In genomic region chr3:27568393-27568792, GRCh38 we compare ENCODE assay signal across 9 cellular contexts.
DNase-seq lines count a peak whose midpoint lies in the region; ATAC-seq and TF ChIP-seq lines count a peak whose summit lies in the region.
"Had no signal": no experiment of that assay in that cellular context is flagged by ENCODE, and none has a peak within 500 bp of the region (broad histone marks: within the 10 kb centered on the region; RNA-seq: fewer than 3 reads in every experiment).

No MANE protein-coding gene starts in this region.

- TF ChIP-seq EP300 in esophagus muscularis mucosa (IDR thresholded peaks at IDR 0.05) (no peak), ovary (IDR thresholded peaks at IDR 0.05) (no peak)

- ATAC-seq in GM19397 (IDR thresholded peaks at IDR 0.05; ENCODE audit: unreplicated experiment), result no peak
- ATAC-seq in GM21528 (IDR thresholded peaks at IDR 0.05; ENCODE audit: low FRiP score, unreplicated experiment), result no peak

- H3K36me3 ChIP-seq in PC-9 (ENCODE audit: low read depth) (no peaks in the 10 kb centered on the region), esophagus muscularis mucosa (no peaks in the 10 kb centered on the region), ovary (no peaks in the 10 kb centered on the region), OCI-LY7 (ENCODE audit: insufficient read depth, low read length) (no peaks in the 10 kb centered on the region)
- H3K36me3 ChIP-seq: neutrophil had no signal

- DNase-seq in DMS79 treated with DMSO at 0.1 percent for 48 hours (lab: John Stamatoyannopoulos, UW) (peak; percentile 20), PC-9 (peak in 1 of 2 experiments; percentile 61), esophagus muscularis mucosa (ENCODE audit: extremely low spot score) (no peak), ovary (peak; percentile 10 to 46 (median 36)), OCI-LY7 (ENCODE audit: low spot score) (no peak)
- no peak for DNase-seq in stimulated activated naive CD4-positive, alpha-beta T cell (lab: John Stamatoyannopoulos, UW)

- TF ChIP-seq POLR2A in esophagus muscularis mucosa (IDR thresholded peaks at IDR 0.05; ENCODE audit: low read depth) (no peak), ovary (IDR thresholded peaks at IDR 0.05) (no peak)

- H3K9me2 ChIP-seq in PC-9 (ENCODE audit: insufficient read depth) (no peaks in the 10 kb centered on the region), OCI-LY7 (ENCODE audit: insufficient read depth, low read length) (no peaks in the 10 kb centered on the region)

- BruUV-seq in PC-9 (replicated peaks; lab: Mats Ljungman, UMichigan) (no TSS peak), OCI-LY7 (replicated peaks; lab: Mats Ljungman, UMichigan) (no TSS peak)

- no peaks in the 10 kb centered on the region for H3F3A ChIP-seq in PC-9 (ENCODE audit: insufficient read depth, low read depth)

- H3K4me2 ChIP-seq in PC-9, result no peak overlapping the region
- H3K4me2 ChIP-seq in OCI-LY7 (ENCODE audit: low read length), result no peak overlapping the region

- POLR2A ChIA-PET in PC-9 (lab: Charles Lee; ENCODE audit: unreplicated experiment), result no interaction called here
- POLR2A ChIA-PET in OCI-LY7 (lab: Charles Lee), result no interaction called here

- no peak for TF ChIP-seq CTCF in PC-9 (conservative IDR thresholded peaks at IDR 0.05)
- no peak for TF ChIP-seq CTCF in esophagus muscularis mucosa (IDR thresholded peaks at IDR 0.05)
- TF ChIP-seq CTCF in ovary (IDR thresholded peaks at IDR 0.05), result no peak
- TF ChIP-seq CTCF in OCI-LY7 (conservative IDR thresholded peaks at IDR 0.05; ENCODE audit: low read length), result no peak

- CTCF ChIA-PET in PC-9 (lab: Charles Lee), result no interaction called here
- CTCF ChIA-PET in OCI-LY7 (lab: Charles Lee; ENCODE audit: unreplicated experiment), result no interaction called here

- peak overlapping the region; percentile 50; the same call in 1 of the 2 replicates for H2AFZ ChIP-seq in PC-9
- no peak overlapping the region for H2AFZ ChIP-seq in OCI-LY7 (ENCODE audit: low read length)

- H3K79me2 ChIP-seq in PC-9 (ENCODE audit: low read depth) (no peaks in the 10 kb centered on the region), OCI-LY7 (ENCODE audit: insufficient read depth, low read depth, low read length) (no peaks in the 10 kb centered on the region)

- no peak overlapping the region for H3K4me3 ChIP-seq in PC-9
- no peak overlapping the region for H3K4me3 ChIP-seq in esophagus muscularis mucosa
- no peak overlapping the region for H3K4me3 ChIP-seq in ovary
- no peak overlapping the region for H3K4me3 ChIP-seq in OCI-LY7 (ENCODE audit: low read depth, low read length, poor library complexity, severe bottlenecking)

- H3K9me3 ChIP-seq in PC-9 (ENCODE audit: insufficient read depth, low read depth) (no peaks in the 10 kb centered on the region), esophagus muscularis mucosa (no peaks in the 10 kb centered on the region), ovary (no peaks in the 10 kb centered on the region), OCI-LY7 (ENCODE audit: low read length) (no peaks in the 10 kb centered on the region)
- H3K9me3 ChIP-seq: neutrophil had no signal

- H3K4me1 ChIP-seq in PC-9 (replicated peaks; ENCODE audit: insufficient read depth) (peaks cover 7% of the 10 kb centered on the region; the same call in 1 of the 2 replicates), esophagus muscularis mucosa (peaks cover 5 to 27% (median 20%) of the 10 kb centered on the region in 4 donors), ovary (ENCODE audit: insufficient read depth) (peaks cover 2% of the 10 kb centered on the region), OCI-LY7 (ENCODE audit: insufficient read depth, low read length, poor library complexity, severe bottlenecking) (no peaks in the 10 kb centered on the region)

- intact Hi-C loops in PC-9 (cut with micrococcal nuclease; ENCODE audit: unreplicated experiment), result no loop called here
- intact Hi-C loops in esophagus muscularis mucosa (cut with DNase I), result no loop called here
- intact Hi-C loops in ovary (cut with DNase I), result no loop called here
- intact Hi-C loops in OCI-LY7 (cut with micrococcal nuclease; ENCODE audit: unreplicated experiment), result no loop called here

- H4K20me1 ChIP-seq in PC-9 (ENCODE audit: insufficient read depth) (no peaks in the 10 kb centered on the region), OCI-LY7 (ENCODE audit: insufficient read depth, low read length) (no peaks in the 10 kb centered on the region)

- WGBS in esophagus muscularis mucosa, result 23% methylated on average over 5 of the region's 5 CpGs
- WGBS in ovary, 3 donors, result 7 to 38% (median 18%) methylated on average over 5 of the region's 5 CpGs

- H3K27me3 ChIP-seq in PC-9 (ENCODE audit: insufficient read depth, low read depth) (no peaks in the 10 kb centered on the region), esophagus muscularis mucosa (no peaks in the 10 kb centered on the region), ovary (no peaks in the 10 kb centered on the region)
- H3K27me3 ChIP-seq: neutrophil had no signal

- H3K27ac ChIP-seq in PC-9 (no peak overlapping the region), esophagus muscularis mucosa (replicated peaks in 1 of 4) (peak overlapping the region in 3 of 4 donors; percentile 21 to 42 (median 34)), ovary (no peak overlapping the region), OCI-LY7 (ENCODE audit: low read depth, low read length, poor library complexity, severe bottlenecking) (no peak overlapping the region)
- H3K27ac ChIP-seq: neutrophil had no signal

Comparison
In these comparisons a context has a peak if more than half of its experiments do, and no peak if none do; other contexts are left out.
1. DNase-seq: peak in DMS79 treated with DMSO at 0.1 percent for 48 hours (single experiment) and ovary (5 of 5); none in esophagus muscularis mucosa (single experiment), stimulated activated naive CD4-positive, alpha-beta T cell (0 of 6) and OCI-LY7 (single experiment).
2. H3K27ac ChIP-seq: peak in esophagus muscularis mucosa (3 of 4); none in PC-9 (single experiment), ovary (0 of 2) and OCI-LY7 (single experiment).